ENCODE assay signal across 9 cellular contexts in the genomic region with DNA sequence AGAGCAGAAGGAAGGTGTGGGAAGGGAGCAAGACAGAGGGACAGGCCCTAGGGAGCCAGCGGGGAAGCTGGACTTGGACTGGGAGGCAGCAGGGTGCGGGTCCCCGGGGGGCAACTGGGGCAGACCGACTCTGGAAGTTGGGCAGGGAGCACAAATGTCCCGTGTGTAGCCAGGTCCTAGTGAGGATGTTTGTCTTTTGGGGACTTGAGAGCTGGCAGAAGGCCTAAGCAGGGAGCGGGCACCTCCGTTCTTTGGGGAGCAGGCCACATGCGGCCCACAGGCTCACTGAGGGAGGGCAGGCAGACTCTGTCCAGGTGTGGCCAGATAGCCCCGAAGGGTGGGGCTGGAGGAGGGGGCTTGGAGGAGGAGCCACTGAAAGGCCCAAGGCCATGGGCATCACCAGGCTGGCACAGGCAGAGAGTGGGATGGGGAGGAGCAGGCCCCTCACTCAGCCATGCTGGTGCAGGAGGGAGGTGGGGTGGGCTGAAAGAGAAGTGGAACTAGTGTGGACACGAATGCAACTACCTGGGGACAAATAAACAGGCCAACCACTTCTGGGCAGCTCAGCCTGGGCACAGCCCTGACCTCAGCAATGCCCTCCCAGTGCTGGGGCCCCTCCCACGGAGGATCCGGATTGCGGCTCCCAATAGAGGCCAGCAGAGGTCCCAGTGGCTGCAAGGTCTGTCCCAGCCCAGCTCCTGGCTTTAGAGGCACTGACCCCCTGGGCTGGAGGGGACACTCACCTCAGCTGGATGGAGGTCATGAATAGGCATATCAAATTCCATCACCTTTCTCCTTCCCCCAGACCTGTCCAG. TPM values are rescaled to one million over a fixed set of nuclear protein-coding genes. Genes with fewer than 3 reads are reported as not detected.
DNase-seq lines count a peak whose midpoint lies in the region; ATAC-seq, FAIRE-seq and TF ChIP-seq lines count a peak whose summit lies in the region.
"Had no signal": no experiment of that assay in that cellular context is flagged by ENCODE, and none has a peak within 500 bp of the region (broad histone marks: within the 10 kb centered on the region; RNA-seq: fewer than 3 reads in every experiment).

No MANE protein-coding gene starts in this region.

- H2AFZ ChIP-seq in neural progenitor cell (replicated peaks) = no peak overlapping the region

- H3K27ac Mint-ChIP-seq in neural progenitor cell = no peak overlapping the region

- peaks cover 19% of the 10 kb centered on the region for H3K4me1 Mint-ChIP-seq in neural progenitor cell

- no peak for ATAC-seq in HG02798 (IDR thresholded peaks at IDR 0.05; ENCODE audit: poor library complexity, unreplicated experiment)

- no peaks in the 10 kb centered on the region for H3K9me3 Mint-ChIP-seq in neural progenitor cell

- peak overlapping the region; percentile 82 for H3K4me3 Mint-ChIP-seq in neural progenitor cell

- peaks cover 57% of the 10 kb centered on the region for H4K20me1 ChIP-seq in neural progenitor cell (ENCODE audit: low read depth)

- DNase-seq in AG08396 (ENCODE audit: low spot score) (peak; percentile 86), M059J (ENCODE audit: low read depth) (peak; percentile 38), fibroblast of pulmonary artery (ENCODE audit: low read depth) (peak; percentile 18), neural progenitor cell (ENCODE audit: low spot score) (peak; percentile 42), small intestine (no peak), T-helper 2 cell (no peak)
- no peak for DNase-seq in effector CD4-positive, alpha-beta T cell
- DNase-seq: DND-41 had no signal

- H3K4me3 ChIP-seq in fibroblast of pulmonary artery (replicated peaks; ENCODE audit: low read depth, low read length) (peak overlapping the region; percentile 59), neural progenitor cell (no peak overlapping the region), small intestine (ENCODE audit: low read depth in 1 of 2, low read length in 2 of 2) (no peak overlapping the region)

- TF ChIP-seq CTCF in fibroblast of pulmonary artery (IDR thresholded peaks at IDR 0.05; ENCODE audit: low read length, missing control alignments) = peak; percentile 29
- peak; percentile 25 for TF ChIP-seq CTCF in neural progenitor cell (IDR thresholded peaks at IDR 0.05)

- H3K27me3 ChIP-seq in neural progenitor cell (peaks cover 66% of the 10 kb centered on the region), small intestine (ENCODE audit: control insufficient read depth in 2 of 2, insufficient read depth in 2 of 2, low read length in 2 of 2) (peaks cover 15 to 20% of the 10 kb centered on the region in 2 donors)

- peaks cover 13% of the 10 kb centered on the region for H3K36me3 Mint-ChIP-seq in neural progenitor cell

- H3K36me3 ChIP-seq in neural progenitor cell (no peaks in the 10 kb centered on the region), small intestine (ENCODE audit: control insufficient read depth in 2 of 2, insufficient read depth in 2 of 2, low read length in 2 of 2) (peaks cover 0 to 3% of the 10 kb centered on the region in 2 donors)

- peaks cover 14% of the 10 kb centered on the region for H3K27me3 Mint-ChIP-seq in neural progenitor cell (ENCODE audit: insufficient read depth, low read depth)

- no peak for FAIRE-seq in small intestine (lab: Jason Lieb, UNC)

- no peaks in the 10 kb centered on the region for H3K4me1 ChIP-seq in neural progenitor cell
- H3K4me1 ChIP-seq in small intestine (ENCODE audit: control insufficient read depth in 2 of 2, insufficient read depth in 1 of 2, low read depth in 1 of 2, low read length in 1 of 2) = no peaks in the 10 kb centered on the region

- H3K79me2 ChIP-seq in neural progenitor cell (ENCODE audit: low read depth) = no peaks in the 10 kb centered on the region

- H3F3A ChIP-seq in neural progenitor cell (ENCODE audit: low read depth) = peaks cover 9% of the 10 kb centered on the region

- peak overlapping the region; percentile 89 for H3K4me2 ChIP-seq in neural progenitor cell

- H3K9me3 ChIP-seq in neural progenitor cell (ENCODE audit: low read depth) (no peaks in the 10 kb centered on the region), small intestine (ENCODE audit: control insufficient read depth, low read depth) (no peaks in the 10 kb centered on the region)

- H3K27ac ChIP-seq in neural progenitor cell (no peak overlapping the region), small intestine (ENCODE audit: low read depth in 1 of 2, low read length in 1 of 2) (no peak overlapping the region)

- H3K9ac ChIP-seq in neural progenitor cell = no peak overlapping the region

- 61 to 68% (median 61%) methylated on average over 13 of the region's 13 CpGs for WGBS in small intestine, 3 donors

RNA-seq across cellular contexts. Expression of a gene that starts 1.3 kb away (rescaled TPM):
- total RNA-seq in M059J (2014; rRNA removed; shearing (Covaris generic)) = 10.3 and 24.3 TPM in 2 replicates
- total RNA-seq in neural progenitor cell (ENCODE audit: low replicate concordance) = 0.22 and 3.9 TPM in 2 replicates
- 1 to 10 TPM in 1 of 3 donors, under 1 TPM in 2; 0.22 to 2.4 (median 0.54) TPM for polyA plus RNA-seq in small intestine

RNA-seq across cellular contexts. Expression of a gene that starts 44.9 kb away (rescaled TPM):
- total RNA-seq in M059J (2014; rRNA removed; shearing (Covaris generic)) = 4.6 and 8.3 TPM in 2 replicates
- 19.4 and 54.0 TPM in 2 replicates for total RNA-seq in neural progenitor cell (ENCODE audit: low replicate concordance)
- polyA plus RNA-seq in small intestine = 1 to 10 TPM; 2.5 to 5.4 (median 3.0) TPM

RNA-seq across cellular contexts. Expression of a gene that starts 56.7 kb away (rescaled TPM):
- 17.5 and 21.2 TPM in 2 replicates for total RNA-seq in M059J (2014; rRNA removed; shearing (Covaris generic))
- 14.3 and 31.9 TPM in 2 replicates for total RNA-seq in neural progenitor cell (ENCODE audit: low replicate concordance)
- polyA plus RNA-seq in small intestine = 10 to 100 TPM in 1 of 3 donors, 1 to 10 TPM in 2; 5.9 to 10.3 (median 6.9) TPM

Comparison
In these comparisons a context has a peak if more than half of its experiments do, and no peak if none do; other contexts are left out.
1. DNase-seq: peak in AG08396 (single experiment), M059J (single experiment), fibroblast of pulmonary artery (single experiment) and neural progenitor cell (single experiment); none in effector CD4-positive, alpha-beta T cell (single experiment), small intestine (single experiment) and T-helper 2 cell (0 of 5).